Comparison of ENCODE assay signal across 20 cellular contexts in the genomic region with DNA sequence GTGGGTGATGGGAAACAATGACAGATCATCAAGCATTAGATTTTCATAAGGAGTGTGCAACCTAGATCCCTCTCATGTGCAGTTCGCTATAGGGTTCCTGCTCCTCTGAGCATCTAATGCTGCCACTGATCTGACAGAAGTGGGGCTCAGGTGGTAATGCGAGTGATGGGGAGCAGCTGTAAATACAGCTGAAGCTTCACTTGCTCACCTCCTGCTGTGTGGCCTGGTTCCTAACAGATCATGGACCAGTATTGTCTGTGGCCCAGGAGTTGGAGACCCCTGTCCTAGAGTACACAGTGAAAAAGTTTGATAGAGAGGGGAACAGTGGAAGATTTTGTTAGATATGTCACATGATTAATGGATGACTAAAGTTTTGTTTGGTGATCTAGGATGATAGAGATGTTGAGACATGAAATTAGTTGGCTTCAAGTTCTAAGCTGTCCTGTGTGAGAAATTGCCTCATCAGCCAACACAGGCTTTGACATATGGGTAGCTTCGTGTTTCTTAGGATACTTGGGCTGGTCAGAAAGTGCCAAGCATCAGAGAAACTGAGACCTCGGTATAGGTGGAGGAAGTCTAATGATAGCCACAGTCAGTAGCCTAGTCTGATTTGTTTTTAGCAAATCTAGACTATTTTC.
A peak's percentile ranks its signal among the peaks of the same experiment; 100 is the strongest.
DNase-seq lines count a peak whose midpoint lies in the region; ATAC-seq, FAIRE-seq and TF ChIP-seq lines count a peak whose summit lies in the region.
"Had no signal": no experiment of that assay in that cellular context is flagged by ENCODE, and none has a peak within 500 bp of the region (broad histone marks: within the 10 kb centered on the region; RNA-seq: fewer than 3 reads in every experiment).

No MANE protein-coding gene starts in this region.

- H3K9me3 ChIP-seq in SK-N-MC (ENCODE audit: low read depth, low read length), result no peaks in the 10 kb centered on the region
- H3K9me3 ChIP-seq: SJCRH30 had no signal

- H3K36me3 ChIP-seq in SK-N-MC (ENCODE audit: insufficient read depth, low read length), result peaks cover 3% of the 10 kb centered on the region; the same call in 1 of the 2 replicates
- H3K36me3 ChIP-seq: BLaER1, MG63, SJCRH30 had no signal

- H3K27ac ChIP-seq in SK-N-MC, result peak overlapping the region; percentile 86
- H3K27ac ChIP-seq: BLaER1, HL-60, SJCRH30 had no signal

- FAIRE-seq in D721Med (lab: Jason Lieb, UNC), result peak; percentile 56
- FAIRE-seq in HTR-8/SVneo (lab: Jason Lieb, UNC), result peak; percentile 26

- H3K9ac ChIP-seq in SK-N-MC (ENCODE audit: insufficient read length), result no peak overlapping the region
- H3K9ac ChIP-seq: BLaER1 had no signal

- TF ChIP-seq CTCF in D721Med (IDR thresholded peaks at IDR 0.05; ENCODE audit: insufficient read depth, missing control alignments), result no peak

- no peak for DNase-seq in D721Med (ENCODE audit: insufficient read length, low spot score)
- no peak for DNase-seq in HTR-8/SVneo (ENCODE audit: insufficient read length, low spot score)
- no peak for DNase-seq in SK-N-MC (ENCODE audit: low read depth, low spot score)
- DNase-seq in iris pigment epithelial cell (ENCODE audit: low read depth), result peak; percentile 51
- no peak for DNase-seq in NCI-H2227 (lab: John Stamatoyannopoulos, UW; ENCODE audit: unreplicated experiment)
- DNase-seq: 8988T; CD8-positive, alpha-beta memory T cell; DMS 273 treated with DMSO at 0.1 percent for 48 hours; KG1; MG63; NCI-H1092 treated with DMSO at 0.1 percent for 48 hours; NCI-H1694; NCI-H446 treated with DMSO at 0.1 percent for 48 hours; NCI-H774 had no signal

- no peak overlapping the region for H3K4me3 ChIP-seq in SK-N-MC
- H3K4me3 ChIP-seq: BLaER1, MG63, SJCRH30 had no signal

- ATAC-seq in GM21737 (IDR thresholded peaks at IDR 0.05; ENCODE audit: unreplicated experiment) (no peak), HG02610 (IDR thresholded peaks at IDR 0.05; ENCODE audit: unreplicated experiment) (no peak), GM18907 (IDR thresholded peaks at IDR 0.05; ENCODE audit: unreplicated experiment) (no peak)
